In genomic region chr9:31847963-31848362, GRCh38 we compare ENCODE assay signal across 2 cellular contexts.
TF ChIP-seq lines count a peak whose summit lies in the region.

No MANE protein-coding gene starts in this region.

TF ChIP-seq in HepG2, 621 proteins besides CTCF, POLR2A, EP300 and RAD21 (continued from another document and continues in another):
- TF ChIP-seq CERS6 (CRISPR knock-in tag; IDR thresholded peaks at IDR 0.05), result no peak
- TF ChIP-seq ZNF598 (CRISPR knock-in tag; IDR thresholded peaks at IDR 0.05; ENCODE audit: borderline replicate concordance), result no peak
- TF ChIP-seq THAP8 (CRISPR knock-in tag; IDR thresholded peaks at IDR 0.05; ENCODE audit: borderline replicate concordance), result no peak
- TF ChIP-seq ZNF280B (CRISPR knock-in tag; IDR thresholded peaks at IDR 0.05; ENCODE audit: borderline replicate concordance), result no peak
- no peak for TF ChIP-seq PAX8 (CRISPR knock-in tag; IDR thresholded peaks at IDR 0.05; ENCODE audit: borderline replicate concordance)
- no peak for TF ChIP-seq ZNF33B (CRISPR knock-in tag; IDR thresholded peaks at IDR 0.05)
- TF ChIP-seq JUNB (CRISPR knock-in tag; IDR thresholded peaks at IDR 0.05; ENCODE audit: borderline replicate concordance), result no peak
- no peak for TF ChIP-seq GABPA (IDR thresholded peaks at IDR 0.05; ENCODE audit: low read depth, low read length)
- TF ChIP-seq GABPA (CRISPR knock-in tag; IDR thresholded peaks at IDR 0.05; ENCODE audit: low read depth), result no peak
- no peak for TF ChIP-seq SMC3 (IDR thresholded peaks at IDR 0.05; ENCODE audit: low read length)
- TF ChIP-seq ZNF891 (CRISPR knock-in tag; IDR thresholded peaks at IDR 0.05), result no peak
- no peak for TF ChIP-seq ZNF451 (CRISPR knock-in tag; IDR thresholded peaks at IDR 0.05)
- TF ChIP-seq ZNF275 (CRISPR knock-in tag; IDR thresholded peaks at IDR 0.05; ENCODE audit: borderline replicate concordance), result no peak
- no peak for TF ChIP-seq MTA3 (CRISPR knock-in tag; IDR thresholded peaks at IDR 0.05)
- TF ChIP-seq REPIN1 (CRISPR knock-in tag; IDR thresholded peaks at IDR 0.05; ENCODE audit: borderline replicate concordance, low read depth), result 0 out of 2 replicates have a peak, but pooled peaks have one; percentile 3
- no peak for TF ChIP-seq ZNF460 (CRISPR knock-in tag; IDR thresholded peaks at IDR 0.05; ENCODE audit: borderline replicate concordance)
- peak; percentile 69 for TF ChIP-seq YY1 (IDR thresholded peaks at IDR 0.05; ENCODE audit: insufficient read depth, insufficient replicate concordance, low read depth, low read length)
- no peak for TF ChIP-seq ZNF274 (CRISPR knock-in tag; IDR thresholded peaks at IDR 0.05)
- TF ChIP-seq ZBTB34 (CRISPR knock-in tag; IDR thresholded peaks at IDR 0.05), result no peak
- TF ChIP-seq REXO4 (CRISPR knock-in tag; IDR thresholded peaks at IDR 0.05; ENCODE audit: borderline replicate concordance), result no peak
- no peak for TF ChIP-seq YEATS2 (CRISPR knock-in tag; IDR thresholded peaks at IDR 0.05; ENCODE audit: borderline replicate concordance)
- TF ChIP-seq THAP7 (CRISPR knock-in tag; IDR thresholded peaks at IDR 0.05), result no peak
- no peak for TF ChIP-seq IKZF4 (CRISPR knock-in tag; IDR thresholded peaks at IDR 0.05; ENCODE audit: borderline replicate concordance, low read depth, not compliant biosample characterization)
- no peak for TF ChIP-seq ZMAT3 (CRISPR knock-in tag; conservative IDR thresholded peaks at IDR 0.05)
- no peak for TF ChIP-seq ZNF572 (CRISPR knock-in tag; IDR thresholded peaks at IDR 0.05)
- no peak for TF ChIP-seq KDM5B (CRISPR knock-in tag; IDR thresholded peaks at IDR 0.05; ENCODE audit: borderline replicate concordance)
- no peak for TF ChIP-seq ZNF672 (CRISPR knock-in tag; IDR thresholded peaks at IDR 0.05)
- TF ChIP-seq ZNF496 (CRISPR knock-in tag; IDR thresholded peaks at IDR 0.05; ENCODE audit: insufficient replicate concordance), result no peak

TF ChIP-seq in K562, 482 proteins besides CTCF, POLR2A, EP300 and RAD21 (continued from another document):
- TF ChIP-seq ZNF639 (CRISPR knock-in tag; conservative IDR thresholded peaks at IDR 0.05 in 1 of 2, IDR thresholded peaks at IDR 0.05 in 1 of 2) (0 out of 4 replicates have a peak, but pooled peaks of 1 of the 2 experiments have one; percentile 29), ZBTB9 (CRISPR knock-in tag; IDR thresholded peaks at IDR 0.05) (no peak), BRCA1 (IDR thresholded peaks at IDR 0.05) (no peak), BRCA1 (CRISPR knock-in tag; IDR thresholded peaks at IDR 0.05) (no peak), BACH1 (tag; IDR thresholded peaks at IDR 0.05) (no peak)
TF ChIP-seq in K562: peak in this region for 2.
